In the genomic region with DNA sequence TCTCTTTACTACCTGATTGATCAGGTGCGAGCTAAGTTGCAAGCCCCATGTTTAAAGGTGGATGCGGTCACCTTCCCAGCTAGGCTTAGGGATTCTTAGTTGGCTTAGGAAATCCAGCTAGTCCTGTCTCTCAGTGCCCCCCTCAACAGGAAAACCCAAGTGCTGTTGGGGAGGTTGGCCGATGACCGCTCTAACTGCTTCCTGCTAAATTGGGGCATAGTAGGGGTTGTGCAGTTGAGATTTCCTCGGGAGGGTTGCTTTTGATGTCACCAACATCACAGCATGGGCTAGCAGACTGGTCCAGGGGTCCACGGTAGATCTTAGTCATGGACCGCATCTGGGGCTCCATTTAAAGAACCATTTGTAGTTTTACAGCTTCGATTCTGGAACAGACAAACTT, we compare ENCODE assay signal across 1 cellular context. TPM values are rescaled to one million over a fixed set of nuclear protein-coding genes. Genes with fewer than 3 reads are reported as not detected.
"Had no signal": no experiment of that assay in that cellular context is flagged by ENCODE, and none has a peak within 500 bp of the region (broad histone marks: within the 10 kb centered on the region; RNA-seq: fewer than 3 reads in every experiment).

No MANE protein-coding gene starts in this region.

RNA-seq across cellular contexts. Expression of a gene that starts 26.6 kb away (rescaled TPM):
- total RNA-seq: Right ventricle myocardium superior had no signal
